Comparison of ENCODE assay signal across 8 cellular contexts in the genomic region with DNA sequence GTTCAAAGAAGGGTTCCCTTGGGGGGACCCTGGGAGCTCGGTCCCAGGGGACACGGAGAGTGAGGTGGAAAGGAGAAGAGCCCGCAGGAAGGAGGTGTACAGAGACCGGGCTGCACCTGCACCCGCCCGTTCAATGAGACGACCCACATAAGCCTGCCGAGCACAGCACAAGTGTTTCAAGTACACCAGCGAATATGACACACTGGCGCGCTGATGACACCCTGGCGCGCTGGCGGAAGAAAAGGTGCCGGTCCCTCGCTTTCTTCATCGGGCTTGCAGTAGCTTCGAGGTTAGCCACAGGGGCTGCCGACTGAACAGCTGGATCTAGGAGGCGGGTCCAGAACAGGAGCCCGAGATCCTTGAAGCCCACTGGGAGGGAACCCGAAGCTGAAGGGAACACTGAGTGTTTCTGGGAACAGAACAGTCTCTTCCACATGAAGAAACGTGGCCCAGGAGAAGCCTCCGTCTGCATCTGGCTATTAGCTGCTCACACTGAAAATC. TPM values are rescaled to one million over a fixed set of nuclear protein-coding genes. Genes with fewer than 3 reads are reported as not detected.
DNase-seq lines count a peak whose midpoint lies in the region; ATAC-seq and TF ChIP-seq lines count a peak whose summit lies in the region.

No MANE protein-coding gene starts in this region.

- peaks cover 26% of the 10 kb centered on the region for H3K4me1 ChIP-seq in testis

- H3K4me1 Mint-ChIP-seq in activated CD4-positive, alpha-beta T cell treated with anti-CD3 and anti-CD28 coated beads, Interleukin-2, amount 10 ng/mL, durations not matched to agents 24 days and 14 days = peaks cover 11% of the 10 kb centered on the region
- peaks cover 18% of the 10 kb centered on the region for H3K4me1 Mint-ChIP-seq in activated T-helper 1 cell treated with anti-CD3 and anti-CD28 coated beads, Interleukin-12 subunit alpha, Interleukin-12 subunit beta, Interleukin-2, Interleukin-4 antibody, amounts not matched to agents 30 ng/mL and 10 ng/mL and 1 ng/mL, durations not matched to agents 14 hours and 24 hours and 36 hours (ENCODE audit: low read depth)
- peaks cover 21 to 23% of the 10 kb centered on the region in 2 donors for H3K4me1 Mint-ChIP-seq in immature natural killer cell

- H3K27ac ChIP-seq in testis = peak overlapping the region; percentile 72 to 86

- H3K36me3 Mint-ChIP-seq in activated CD4-positive, alpha-beta T cell treated with anti-CD3 and anti-CD28 coated beads, Interleukin-2, amount 10 ng/mL, durations not matched to agents 24 days and 14 days (ENCODE audit: low read depth) = peaks cover 26% of the 10 kb centered on the region
- peaks cover 18% of the 10 kb centered on the region for H3K36me3 Mint-ChIP-seq in activated T-helper 1 cell treated with anti-CD3 and anti-CD28 coated beads, Interleukin-12 subunit alpha, Interleukin-12 subunit beta, Interleukin-2, Interleukin-4 antibody, amounts not matched to agents 30 ng/mL and 10 ng/mL and 1 ng/mL, durations not matched to agents 14 hours and 24 hours and 36 hours (ENCODE audit: low read depth)
- peaks cover 3 to 4% (median 4%) of the 10 kb centered on the region in 3 donors for H3K36me3 Mint-ChIP-seq in immature natural killer cell

- CTCF ChIA-PET in GM10248 (lab: Yijun Ruan, JAX) = interaction anchor here (1.0 to 3.0 kb wide), 10 partner anchors 9 to 109 kb away, joined by 3 to 20 read pairs (median 4); no protein-coding TSS in a partner anchor

- H3K27me3 ChIP-seq in testis = no peaks in the 10 kb centered on the region

- no peak for DNase-seq in activated CD4-positive, alpha-beta T cell treated with anti-CD3 and anti-CD28 coated beads, Interleukin-2, amount 10 ng/mL, durations not matched to agents 24 days and 14 days
- DNase-seq in activated CD4-positive, alpha-beta T cell treated with anti-CD3 and anti-CD28 coated beads, Interleukin-2, amount 50 U/mL, for 4 hours = no peak
- no peak for DNase-seq in activated T-helper 1 cell treated with anti-CD3 and anti-CD28 coated beads, Interleukin-12 subunit alpha, Interleukin-12 subunit beta, Interleukin-2, Interleukin-4 antibody, amounts not matched to agents 30 ng/mL and 10 ng/mL and 1 ng/mL, durations not matched to agents 14 hours and 24 hours and 36 hours (ENCODE audit: low spot score)
- DNase-seq in immature natural killer cell = no peak
- DNase-seq in testis = peak; percentile 26
- DNase-seq in activated CD4-positive, CD25-positive, alpha-beta regulatory T cell (lab: John Stamatoyannopoulos, UW) = no peak
- no peak for DNase-seq in GM10248 (ENCODE audit: extremely low spot score)

- no peak for TF ChIP-seq POLR2A in testis (IDR thresholded peaks at IDR 0.05)

- no peaks in the 10 kb centered on the region for H3K9me3 Mint-ChIP-seq in activated CD4-positive, alpha-beta T cell treated with anti-CD3 and anti-CD28 coated beads, Interleukin-2, amount 10 ng/mL, durations not matched to agents 24 days and 14 days
- no peaks in the 10 kb centered on the region for H3K9me3 Mint-ChIP-seq in activated T-helper 1 cell treated with anti-CD3 and anti-CD28 coated beads, Interleukin-12 subunit alpha, Interleukin-12 subunit beta, Interleukin-2, Interleukin-4 antibody, amounts not matched to agents 30 ng/mL and 10 ng/mL and 1 ng/mL, durations not matched to agents 14 hours and 24 hours and 36 hours
- no peaks in the 10 kb centered on the region for H3K9me3 Mint-ChIP-seq in immature natural killer cell

- H3K4me3 ChIP-seq in testis = peak overlapping the region; percentile 60 to 66

- POLR2A ChIA-PET in GM10248 (lab: Yijun Ruan, JAX) = no interaction called here

- no peaks in the 10 kb centered on the region for H3K36me3 ChIP-seq in testis (ENCODE audit: low read depth, missing control alignments)

- intact Hi-C loops in activated CD4-positive, alpha-beta T cell treated with anti-CD3 and anti-CD28 coated beads, Interleukin-2, amount 10 ng/mL, durations not matched to agents 24 days and 14 days (cut with micrococcal nuclease) = loop anchor here (2.0 kb wide), 3 partner anchors 48 to 208 kb away; a partner anchor contains a TSS
- intact Hi-C loops in activated T-helper 1 cell treated with anti-CD3 and anti-CD28 coated beads, Interleukin-12 subunit alpha, Interleukin-12 subunit beta, Interleukin-2, Interleukin-4 antibody, amounts not matched to agents 30 ng/mL and 10 ng/mL and 1 ng/mL, durations not matched to agents 14 hours and 24 hours and 36 hours (cut with micrococcal nuclease) = loop anchor here (2.0 to 5.0 kb wide), 4 partner anchors 166 to 209 kb away; a partner anchor contains a TSS
- intact Hi-C loops in testis (cut with DNase I; ENCODE audit: low total_unique reads) = no loop called here

- no peak for ATAC-seq in GM18909 (IDR thresholded peaks at IDR 0.05; ENCODE audit: poor library complexity, unreplicated experiment)

- H3K27ac Mint-ChIP-seq in activated CD4-positive, alpha-beta T cell treated with anti-CD3 and anti-CD28 coated beads, Interleukin-2, amount 10 ng/mL, durations not matched to agents 24 days and 14 days = no peak overlapping the region
- peak overlapping the region; percentile 79 for H3K27ac Mint-ChIP-seq in activated T-helper 1 cell treated with anti-CD3 and anti-CD28 coated beads, Interleukin-12 subunit alpha, Interleukin-12 subunit beta, Interleukin-2, Interleukin-4 antibody, amounts not matched to agents 30 ng/mL and 10 ng/mL and 1 ng/mL, durations not matched to agents 14 hours and 24 hours and 36 hours
- H3K27ac Mint-ChIP-seq in immature natural killer cell = peak overlapping the region in 5 of 6 donors; percentile 29 to 90 (median 68)

- no peaks in the 10 kb centered on the region for H3K27me3 Mint-ChIP-seq in activated CD4-positive, alpha-beta T cell treated with anti-CD3 and anti-CD28 coated beads, Interleukin-2, amount 10 ng/mL, durations not matched to agents 24 days and 14 days
- no peaks in the 10 kb centered on the region for H3K27me3 Mint-ChIP-seq in activated T-helper 1 cell treated with anti-CD3 and anti-CD28 coated beads, Interleukin-12 subunit alpha, Interleukin-12 subunit beta, Interleukin-2, Interleukin-4 antibody, amounts not matched to agents 30 ng/mL and 10 ng/mL and 1 ng/mL, durations not matched to agents 14 hours and 24 hours and 36 hours (ENCODE audit: insufficient read depth)
- H3K27me3 Mint-ChIP-seq in immature natural killer cell (ENCODE audit: low read depth in 3 of 3) = peaks cover 1 to 5% (median 3%) of the 10 kb centered on the region in 3 donors

- 51 to 58% methylated on average over 23 to 24 of the region's 24 CpGs for WGBS in testis, 2 donors

- H3K9me3 ChIP-seq in testis = no peaks in the 10 kb centered on the region

- no peak for TF ChIP-seq CTCF in testis (IDR thresholded peaks at IDR 0.05)
- TF ChIP-seq CTCF in GM10248 (IDR thresholded peaks at IDR 0.05; ENCODE audit: control extremely low read depth, extremely low read depth, low read depth, missing control alignments) = no peak

- peak overlapping the region; percentile 96 for H3K4me3 Mint-ChIP-seq in activated CD4-positive, alpha-beta T cell treated with anti-CD3 and anti-CD28 coated beads, Interleukin-2, amount 10 ng/mL, durations not matched to agents 24 days and 14 days
- peak overlapping the region; percentile 95 for H3K4me3 Mint-ChIP-seq in activated T-helper 1 cell treated with anti-CD3 and anti-CD28 coated beads, Interleukin-12 subunit alpha, Interleukin-12 subunit beta, Interleukin-2, Interleukin-4 antibody, amounts not matched to agents 30 ng/mL and 10 ng/mL and 1 ng/mL, durations not matched to agents 14 hours and 24 hours and 36 hours
- H3K4me3 Mint-ChIP-seq in immature natural killer cell = peak overlapping the region; percentile 81 to 87 (median 86)

RNA-seq across cellular contexts. Expression of a gene that starts 1.4 kb away (rescaled TPM):
- total RNA-seq in activated CD4-positive, alpha-beta T cell treated with anti-CD3 and anti-CD28 coated beads, Interleukin-2, amount 10 ng/mL, durations not matched to agents 24 days and 14 days = 129 and 138 TPM in 2 replicates
- 123 and 127 TPM in 2 replicates for total RNA-seq in activated T-helper 1 cell treated with anti-CD3 and anti-CD28 coated beads, Interleukin-12 subunit alpha, Interleukin-12 subunit beta, Interleukin-2, Interleukin-4 antibody, amounts not matched to agents 30 ng/mL and 10 ng/mL and 1 ng/mL, durations not matched to agents 14 hours and 24 hours and 36 hours
- polyA plus RNA-seq in immature natural killer cell (10 to 100 TPM; 11.7 to 50.8 (median 14.5) TPM), testis (ENCODE audit: insufficient read depth, low read depth, low replicate concordance) (76.1 TPM)
- 100 to 1,000 TPM; 122 to 134 TPM for total RNA-seq in testis

RNA-seq across cellular contexts. Expression of a gene that starts 47.7 kb away (rescaled TPM):
- 27.6 and 27.8 TPM in 2 replicates for total RNA-seq in activated CD4-positive, alpha-beta T cell treated with anti-CD3 and anti-CD28 coated beads, Interleukin-2, amount 10 ng/mL, durations not matched to agents 24 days and 14 days
- 24.6 and 26.3 TPM in 2 replicates for total RNA-seq in activated T-helper 1 cell treated with anti-CD3 and anti-CD28 coated beads, Interleukin-12 subunit alpha, Interleukin-12 subunit beta, Interleukin-2, Interleukin-4 antibody, amounts not matched to agents 30 ng/mL and 10 ng/mL and 1 ng/mL, durations not matched to agents 14 hours and 24 hours and 36 hours
- polyA plus RNA-seq in immature natural killer cell (1 to 10 TPM; 3.4 to 6.2 (median 4.2) TPM), testis (ENCODE audit: insufficient read depth, low read depth, low replicate concordance) (34.9 TPM)
- total RNA-seq in testis = 10 to 100 TPM; 58.7 to 61.4 TPM
